Comparison of ENCODE assay signal across 8 cellular contexts in genomic region chr14:49861581-49861922, GRCh38. TPM values are rescaled to one million over a fixed set of nuclear protein-coding genes. Genes with fewer than 3 reads are reported as not detected.
DNase-seq lines count a peak whose midpoint lies in the region; ATAC-seq, FAIRE-seq and TF ChIP-seq lines count a peak whose summit lies in the region.

No MANE protein-coding gene starts in this region.

- H3K56ac ChIP-seq in H1 (replicated peaks; ENCODE audit: insufficient read length, low read depth, low read length) = no peak overlapping the region

- H3K9ac ChIP-seq in H1 (replicated peaks in 1 of 4; ENCODE audit: extremely low read depth in 1 of 4, low read depth in 3 of 4, low read length in 3 of 4) = peak overlapping the region; percentile 74 to 95 (median 94)
- peak overlapping the region; percentile 97 for H3K9ac ChIP-seq in mesenchymal stem cell (ENCODE audit: low read length)

- 4% methylated on average over 13 of the region's 13 CpGs; no CpG with 5 or more reads in 1 of the 2 experiments for WGBS in H1 (ENCODE audit: extremely low coverage in 1 of 2, insufficient coverage in 1 of 2, insufficient read length in 1 of 2, insufficient replicate concordance in 2 of 2, low coverage in 1 of 2, low lambda C conversion rate in 2 of 2, missing lambda C conversion rate in 1 of 2), 2 experiments
- WGBS in mesenchymal stem cell = under 1% methylated on average over 13 of the region's 13 CpGs

- H3K23ac ChIP-seq in H1 (ENCODE audit: insufficient read length) = no peak overlapping the region
- H3K23ac ChIP-seq in mesenchymal stem cell (ENCODE audit: low read length in 2 of 2) = peak overlapping the region in 1 of 2 experiments; percentile 41

- no peak overlapping the region for H2BK15ac ChIP-seq in H1 (ENCODE audit: low read length)
- no peak overlapping the region for H2BK15ac ChIP-seq in mesenchymal stem cell (ENCODE audit: low read depth, poor library complexity, severe bottlenecking)

- no peak for TF ChIP-seq CTCF in CD4-positive, alpha-beta T cell (IDR thresholded peaks at IDR 0.05)
- TF ChIP-seq CTCF in H1 (IDR thresholded peaks at IDR 0.05; ENCODE audit: control extremely low read depth in 1 of 3, insufficient read depth in 1 of 3, low read depth in 1 of 3, low read length in 3 of 3) = no peak

- ATAC-seq in CD4-positive, alpha-beta T cell (ENCODE audit: poor library complexity) = peak; percentile 18
- no peak for ATAC-seq in GM18868 (IDR thresholded peaks at IDR 0.05; ENCODE audit: unreplicated experiment)

- no peaks in the 10 kb centered on the region for H3K9me3 ChIP-seq in CD4-positive, alpha-beta T cell (ENCODE audit: control insufficient read depth, low read length)
- H3K9me3 ChIP-seq in H1 (ENCODE audit: insufficient read depth in 2 of 2, low read depth in 1 of 2, low read length in 1 of 2) (no peaks in the 10 kb centered on the region), mesenchymal stem cell (ENCODE audit: control insufficient read depth, low read length) (no peaks in the 10 kb centered on the region)

- H4K91ac ChIP-seq in H1 (replicated peaks; ENCODE audit: insufficient read length, low read length) (no peak overlapping the region), mesenchymal stem cell (ENCODE audit: low read length) (peak overlapping the region; percentile 81)

- H3K4me3 ChIP-seq in H1 (ENCODE audit: extremely low read depth in 1 of 4, insufficient read depth in 2 of 4, low read depth in 3 of 4, low read length in 4 of 4) (peak overlapping the region; percentile 70 to 95 (median 89)), mesenchymal stem cell (ENCODE audit: insufficient read depth in 1 of 2, low read depth in 1 of 2, low read length in 2 of 2) (peak overlapping the region; percentile 52 to 95)

- no peak overlapping the region for H4K8ac ChIP-seq in H1 (ENCODE audit: extremely low read depth, insufficient read depth, low read length)
- peak overlapping the region; percentile 79 for H4K8ac ChIP-seq in mesenchymal stem cell (ENCODE audit: low read length)

- H3K36me3 ChIP-seq in H1 (ENCODE audit: control insufficient read depth in 2 of 4, insufficient read depth in 4 of 4, low read length in 3 of 4) (no peaks in the 10 kb centered on the region), mesenchymal stem cell (ENCODE audit: control insufficient read depth in 1 of 2, insufficient read depth in 2 of 2, low read depth in 1 of 2, low read length in 2 of 2) (no peaks in the 10 kb centered on the region)

- H3K4me2 ChIP-seq in H1 (ENCODE audit: insufficient read depth in 1 of 2, low read depth in 2 of 2, low read length in 2 of 2) (peak overlapping the region; percentile 72 to 91), mesenchymal stem cell (ENCODE audit: low read length, poor library complexity, severe bottlenecking) (peak overlapping the region; percentile 80)

- no peak overlapping the region for H3K27ac Mint-ChIP-seq in CD4-positive, alpha-beta T cell

- H3K18ac ChIP-seq in H1 (ENCODE audit: extremely low read depth, low read length) (peak overlapping the region; percentile 96), mesenchymal stem cell (ENCODE audit: low read depth in 1 of 2, low read length in 2 of 2) (peak overlapping the region; percentile 90 to 98)

- H4K5ac ChIP-seq in H1 (ENCODE audit: insufficient read length, low read depth, low read length) = peak overlapping the region; percentile 88

- no peak overlapping the region for H3K4me3 Mint-ChIP-seq in CD4-positive, alpha-beta T cell

- H2BK5ac ChIP-seq in H1 (ENCODE audit: low read depth, low read length) = peak overlapping the region; percentile 89
- peak overlapping the region; percentile 90 for H2BK5ac ChIP-seq in mesenchymal stem cell (ENCODE audit: low read depth, low read length, poor library complexity, severe bottlenecking)

- H3K79me1 ChIP-seq in H1 (ENCODE audit: low read depth, low read length) (no peaks in the 10 kb centered on the region), mesenchymal stem cell (replicated peaks; ENCODE audit: low read length, poor library complexity, severe bottlenecking) (peaks cover 5% of the 10 kb centered on the region)

- CTCF ChIA-PET in CD4-positive, alpha-beta T cell (lab: Charles Lee) = interaction anchor here (0.6 to 5.0 kb wide), 47 partner anchors 8 to 370 kb away, joined by 3 to 121 read pairs (median 5); partner anchors contain the start of genes ARF6, KLHDC2, LRR1 and NEMF
- CTCF ChIA-PET in H1 (lab: Charles Lee; ENCODE audit: partially characterized antibody) = interaction anchor here (0.6 to 7.8 kb wide), 30 partner anchors 9 to 468 kb away, joined by 3 to 90 read pairs (median 4); partner anchors contain the start of genes KLHDC2, NEMF and VCPKMT

- peak overlapping the region; percentile 100 for H2AFZ ChIP-seq in H1 (ENCODE audit: low read length)
- peak overlapping the region; percentile 97 for H2AFZ ChIP-seq in mesenchymal stem cell (ENCODE audit: low read depth, low read length)

- POLR2A ChIA-PET in CD4-positive, alpha-beta T cell (lab: Charles Lee) = interaction anchor here (0.6 to 8.7 kb wide), 36 partner anchors 9 to 501 kb away, joined by 3 to 220 read pairs (median 20); partner anchors contain the start of genes ARF6, DNAAF2, KLHDC1 and KLHDC2
- POLR2A ChIA-PET in H1 (lab: Charles Lee; ENCODE audit: partially characterized antibody) = interaction anchor here (0.7 to 4.1 kb wide), 21 partner anchors 7 to 255 kb away, joined by 3 to 39 read pairs (median 4); partner anchors contain the start of genes ARF6, DNAAF2, KLHDC2 and NEMF

- H2AK5ac ChIP-seq in H1 (ENCODE audit: low read depth, low read length) (no peak overlapping the region), mesenchymal stem cell (ENCODE audit: low read length, severe bottlenecking) (peak overlapping the region; percentile 76)

- TF ChIP-seq RAD21 in H1 (IDR thresholded peaks at IDR 0.05 in 1 of 2, conservative IDR thresholded peaks at IDR 0.05 in 1 of 2; ENCODE audit: low read depth in 2 of 2, low read length in 2 of 2) = no peak

- H2BK120ac ChIP-seq in H1 (replicated peaks; ENCODE audit: low read depth, low read length) (no peak overlapping the region), mesenchymal stem cell (ENCODE audit: low read depth, low read length) (peak overlapping the region; percentile 8)

- intact Hi-C loops in CD4-positive, alpha-beta T cell (cut with DNase I, micrococcal nuclease) = loop anchor here (1.0 to 10.0 kb wide), 4 partner anchors 181 to 971 kb away; partner anchors contain the start of genes DMAC2L (in 2 of the 2), L2HGDH (in 2 of the 2), NIN (in 1 of the 2) and VCPKMT (in 1 of the 2)

- no peaks in the 10 kb centered on the region for H3K36me3 Mint-ChIP-seq in CD4-positive, alpha-beta T cell (ENCODE audit: low read depth)

- H2BK12ac ChIP-seq in H1 (ENCODE audit: low read depth, low read length) (peak overlapping the region; percentile 85), mesenchymal stem cell (ENCODE audit: low read length in 2 of 2) (peak overlapping the region in 1 of 2 experiments; percentile 29)

- no peaks in the 10 kb centered on the region for H3K27me3 ChIP-seq in CD4-positive, alpha-beta T cell (ENCODE audit: control insufficient read depth, insufficient read depth, low read length)
- H3K27me3 ChIP-seq in H1 (replicated peaks in 1 of 4; ENCODE audit: control insufficient read depth in 3 of 4, extremely low read depth in 1 of 4, insufficient read depth in 3 of 4, low read length in 3 of 4) (no peaks in the 10 kb centered on the region), mesenchymal stem cell (ENCODE audit: control insufficient read depth in 1 of 2, insufficient read depth in 1 of 2, low read length in 2 of 2) (no peaks in the 10 kb centered on the region)

- no peak for FAIRE-seq in H1 (lab: Jason Lieb, UNC)

- peak; percentile 38 to 81; a peak in 2 of 3 replicates for TF ChIP-seq POLR2A in H1 (IDR thresholded peaks at IDR 0.05; ENCODE audit: control extremely low read depth in 1 of 2, low read depth in 2 of 2, low read length in 2 of 2)

- H3K4me1 ChIP-seq in H1 (replicated peaks in 1 of 4; ENCODE audit: control insufficient read depth in 3 of 4, insufficient read depth in 4 of 4, low read length in 3 of 4) (peaks cover 0 to 4% (median 0%) of the 10 kb centered on the region in 4 experiments; a peak in 2 of 7 replicates), mesenchymal stem cell (ENCODE audit: control insufficient read depth, insufficient read depth, low read depth, low read length) (peaks cover 4% of the 10 kb centered on the region)

- no peaks in the 10 kb centered on the region for H4K20me1 ChIP-seq in H1 (replicated peaks in 1 of 2; ENCODE audit: control insufficient read depth in 1 of 2, insufficient read depth in 2 of 2, low read length in 2 of 2)

- H3K9me3 Mint-ChIP-seq in CD4-positive, alpha-beta T cell = peaks cover 2% of the 10 kb centered on the region

- H2BK20ac ChIP-seq in H1 (ENCODE audit: low read length) = no peak overlapping the region

- H3K4me1 Mint-ChIP-seq in CD4-positive, alpha-beta T cell (ENCODE audit: low read depth) = peaks cover 13% of the 10 kb centered on the region

- H3K79me2 ChIP-seq in H1 (ENCODE audit: control insufficient read depth in 1 of 2, insufficient read depth in 2 of 2, low read length in 2 of 2) = no peaks in the 10 kb centered on the region

- H3K27me3 Mint-ChIP-seq in CD4-positive, alpha-beta T cell = peaks cover 15% of the 10 kb centered on the region

- peaks cover 8% of the 10 kb centered on the region; the same call in 1 of the 2 replicates for H3K23me2 ChIP-seq in H1 (ENCODE audit: low read depth, low read length)

- no peak overlapping the region for H3K14ac ChIP-seq in H1 (ENCODE audit: insufficient read length)
- no peak overlapping the region for H3K14ac ChIP-seq in mesenchymal stem cell (ENCODE audit: low read length in 2 of 2)

- no peak for TF ChIP-seq EP300 in H1 (IDR thresholded peaks at IDR 0.05; ENCODE audit: borderline replicate concordance in 1 of 2, low read depth in 2 of 2, low read length in 2 of 2)

- peak; percentile 39 to 66 (median 56) for DNase-seq in CD4-positive, alpha-beta T cell
- DNase-seq in H4 (ENCODE audit: low spot score) (peak; percentile 62), NCI-H524 treated with DMSO at 0.1 percent for 48 hours (lab: John Stamatoyannopoulos, UW) (peak; percentile 58), H1 (ENCODE audit: low read depth in 1 of 2, low spot score in 2 of 2) (peak in 1 of 2 experiments; percentile 71), mesenchymal stem cell (peak; percentile 88)
- peak; percentile 58 for DNase-seq in activated CD4-positive, alpha-beta T cell treated with anti-CD3 and anti-CD28 coated beads, Interleukin-2, amount 50 U/mL, for 4 hours
- peak; percentile 35 for DNase-seq in stimulated activated CD8-positive, alpha-beta memory T cell treated with anti-CD3 and anti-CD28 coated beads, Interleukin-15, amount 100 ng/mL, for 1 hour (ENCODE audit: low read depth)

- H3K4ac ChIP-seq in H1 (replicated peaks; ENCODE audit: insufficient read length, low read depth, low read length) (no peak overlapping the region), mesenchymal stem cell (ENCODE audit: low read depth in 1 of 2, low read length in 2 of 2) (peak overlapping the region; percentile 75 to 94)

- peak overlapping the region; percentile 98 for H3K27ac ChIP-seq in CD4-positive, alpha-beta T cell (ENCODE audit: low read depth, low read length)
- H3K27ac ChIP-seq in H1 (ENCODE audit: low read depth, low read length) (peak overlapping the region; percentile 96), mesenchymal stem cell (ENCODE audit: low read length, poor library complexity, severe bottlenecking) (peak overlapping the region; percentile 99)

RNA-seq across cellular contexts. Expression of gene NEMF, which starts 9.0 kb away (rescaled TPM):
- total RNA-seq in CD4-positive, alpha-beta T cell = 10 to 100 TPM; 96.0 to 97.7 TPM
- total RNA-seq in H4 (2014; rRNA removed; shearing (Covaris generic)) = 30.3 and 31.7 TPM in 2 replicates
- total RNA-seq in H1 (2021; fragmentation: NEBNext Ultra II Directional; extraction: Animal tissue kit (Norgen Biotek cat#: 25700)) = 44.5 and 45.5 TPM in 2 replicates
- polyA plus RNA-seq in H1 (2011; rRNA removed) = 7.4 and 8.3 TPM in 2 replicates
- 15.0 TPM for polyA plus RNA-seq in H1 (2011; cell fraction: cytosol; rRNA removed)
- polyA plus RNA-seq in H1 (2011; cell fraction: nucleus; rRNA removed) = 12.6 TPM
- polyA plus RNA-seq in H1 (2012, experiment 1 of 2) = 26.4 to 41.3 TPM (median 30.9 TPM) in 4 replicates
- polyA plus RNA-seq in H1 (2012, experiment 2 of 2) = 10.4 TPM
- 55.6 TPM for polyA plus RNA-seq in H1 (2013, experiment 1 of 2)
- 53.5 TPM for polyA plus RNA-seq in H1 (2013, experiment 2 of 2)
- polyA minus RNA-seq in H1 (2011; rRNA and poly(A)+ RNA removed) = 49.8 and 54.2 TPM in 2 replicates
- 20.5 TPM for polyA minus RNA-seq in H1 (2011; cell fraction: cytosol; rRNA and poly(A)+ RNA removed)
- polyA minus RNA-seq in H1 (2011; cell fraction: nucleus; rRNA and poly(A)+ RNA removed) = 94.3 TPM
- polyA plus RNA-seq in mesenchymal stem cell (2013, experiment 1 of 2) = 64.5 TPM
- 63.3 TPM for polyA plus RNA-seq in mesenchymal stem cell (2013, experiment 2 of 2)

RNA-seq across cellular contexts. Expression of gene ARF6, which starts 31.3 kb away (rescaled TPM):
- total RNA-seq in CD4-positive, alpha-beta T cell = 10 to 100 TPM; 67.2 to 69.7 TPM
- total RNA-seq in H4 (2014; rRNA removed; shearing (Covaris generic)) = 20.8 and 32.7 TPM in 2 replicates
- total RNA-seq in H1 (2021; fragmentation: NEBNext Ultra II Directional; extraction: Animal tissue kit (Norgen Biotek cat#: 25700)) = 56.7 and 56.9 TPM in 2 replicates
- polyA plus RNA-seq in H1 (2011; rRNA removed) = 17.2 and 20.8 TPM in 2 replicates
- polyA plus RNA-seq in H1 (2011; cell fraction: cytosol; rRNA removed) = 21.3 TPM
- 18.2 TPM for polyA plus RNA-seq in H1 (2011; cell fraction: nucleus; rRNA removed)
- polyA plus RNA-seq in H1 (2012, experiment 1 of 2) = 24.0 to 30.3 TPM (median 25.4 TPM) in 4 replicates
- polyA plus RNA-seq in H1 (2012, experiment 2 of 2) = 13.2 TPM
- 31.5 TPM for polyA plus RNA-seq in H1 (2013, experiment 1 of 2)
- polyA plus RNA-seq in H1 (2013, experiment 2 of 2) = 32.3 TPM
- 17.7 and 21.3 TPM in 2 replicates for polyA minus RNA-seq in H1 (2011; rRNA and poly(A)+ RNA removed)
- 14.9 TPM for polyA minus RNA-seq in H1 (2011; cell fraction: cytosol; rRNA and poly(A)+ RNA removed)
- polyA minus RNA-seq in H1 (2011; cell fraction: nucleus; rRNA and poly(A)+ RNA removed) = 22.1 TPM
- 48.0 TPM for polyA plus RNA-seq in mesenchymal stem cell (2013, experiment 1 of 2)
- 49.0 TPM for polyA plus RNA-seq in mesenchymal stem cell (2013, experiment 2 of 2)
